19 cellular contexts compared by ENCODE assay signal in the genomic region with DNA sequence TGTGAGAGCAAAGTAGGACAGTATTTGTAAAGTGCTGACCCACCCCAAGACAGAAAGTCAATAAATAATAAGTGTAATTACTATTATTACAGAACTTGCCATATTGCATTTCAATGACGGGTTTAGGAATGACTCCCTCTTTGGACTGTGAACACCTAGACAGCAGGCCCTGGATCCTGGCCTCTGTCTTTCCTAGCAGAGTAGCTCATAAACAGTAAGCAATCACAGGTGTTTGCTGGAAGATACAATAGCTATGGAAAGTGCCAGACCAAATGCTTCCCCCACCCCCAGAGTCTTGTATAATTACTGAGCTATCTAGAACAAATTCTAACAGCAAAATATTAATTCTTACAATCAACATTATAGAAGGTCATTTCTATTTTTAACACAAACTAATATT.
"Had no signal": no experiment of that assay in that cellular context is flagged by ENCODE, and none has a peak within 500 bp of the region (broad histone marks: within the 10 kb centered on the region; RNA-seq: fewer than 3 reads in every experiment).

No MANE protein-coding gene starts in this region.

- H3K36me3 ChIP-seq: MG63 had no signal

- DNase-seq: IMR-90, Karpas-422, KG1, MG63, NCI-H1092, NCI-H1105 treated with DMSO at 0.1 percent for 48 hours, NCI-H1417 treated with DMSO at 0.1 percent for 48 hours, NCI-H187, NCI-H2029, NCI-H2081 treated with DMSO at 0.1 percent for 48 hours, NCI-H2171, NCI-H524, NCI-H526 treated with DMSO at 0.1 percent for 48 hours, NCI-H774, RPMI8226, SHP77, SK-N-SH, SW 1271 had no signal

- H3K9me3 ChIP-seq: MG63, SK-N-SH had no signal

- H3K27me3 ChIP-seq: MG63 had no signal

- ATAC-seq: HepG2 had no signal

- H3K4me3 ChIP-seq: MG63 had no signal
